In genomic region chr10:120048358-120048757, GRCh38 we compare ENCODE assay signal across 22 cellular contexts.
"Had no signal": no experiment of that assay in that cellular context is flagged by ENCODE, and none has a peak within 500 bp of the region (broad histone marks: within the 10 kb centered on the region; RNA-seq: fewer than 3 reads in every experiment).

No MANE protein-coding gene starts in this region.

- DNase-seq: activated CD4-positive, alpha-beta T cell treated with anti-CD3 and anti-CD28 coated beads for 1 hour; activated CD8-positive, alpha-beta memory T cell treated with anti-CD3 and anti-CD28 coated beads for 24 hours; activated CD8-positive, alpha-beta memory T cell treated with anti-CD3 and anti-CD28 coated beads, Interleukin-2, amount 50 U/mL, for 48 hours; activated effector memory CD4-positive, alpha-beta T cell treated with Interleukin-2 at 50 U/mL for 16 hours; activated naive CD4-positive, alpha-beta T cell treated with anti-CD3 and anti-CD28 coated beads, Interleukin-2, amount 10 ng/mL, durations not matched to agents 7 days and 5 days; activated naive CD8-positive, alpha-beta T cell treated with anti-CD3 and anti-CD28 coated beads, Interleukin-2, amount 50 U/mL, for 24 hours; activated T-cell treated with anti-CD3 and anti-CD28 coated beads, Interleukin-2, amount 50 U/mL, for 48 hours; aorta; brain microvascular endothelial cell; heart left ventricle; kidney glomerular epithelial cell; left ventricle myocardium superior; occipital lobe; posterior cingulate gyrus; sigmoid colon; stimulated activated CD4-positive, alpha-beta T cell treated with anti-CD3 and anti-CD28 coated beads, Interleukin-12 subunit alpha, Interleukin-12 subunit beta, amount 100 ng/mL, for 4 hours; stimulated activated CD4-positive, alpha-beta T cell treated with anti-CD3 and anti-CD28 coated beads, Interleukin-1b, Interleukin-23, amount 100 ng/mL, for 48 hours; stimulated activated CD8-positive, alpha-beta memory T cell treated with anti-CD3 and anti-CD28 coated beads, Interleukin-4, amount 100 ng/mL, for 48 hours; stimulated activated naive CD4-positive, alpha-beta T cell treated with Interleukin-2 at 50 U/mL for 16 hours; tibial artery had no signal

- H3K36me3 ChIP-seq: brain microvascular endothelial cell, gastroesophageal sphincter, heart left ventricle, sigmoid colon, tibial artery had no signal

- ATAC-seq: activated naive CD8-positive, alpha-beta T cell treated with anti-CD3 and anti-CD28 coated beads, Interleukin-2, amount 50 U/mL, for 24 hours; gastroesophageal sphincter; heart left ventricle; left ventricle myocardium superior had no signal

- H3K27ac ChIP-seq: brain microvascular endothelial cell, coronary artery, gastroesophageal sphincter, heart left ventricle, sigmoid colon, tibial artery had no signal

- H3K4me1 ChIP-seq: gastroesophageal sphincter, heart left ventricle, sigmoid colon, tibial artery had no signal

- H3K4me3 ChIP-seq: coronary artery, gastroesophageal sphincter, heart left ventricle, sigmoid colon, tibial artery had no signal

- H3K9me3 ChIP-seq: gastroesophageal sphincter, heart left ventricle, sigmoid colon, tibial artery had no signal

- H3K27me3 ChIP-seq: brain microvascular endothelial cell, gastroesophageal sphincter, sigmoid colon, tibial artery had no signal
